In genomic region chr20:45791668-45792512, GRCh38 we compare ENCODE assay signal across 1 cellular context.
TF ChIP-seq lines count a peak whose summit lies in the region.

TSS of gene DNTTIP1 (plus strand) at chr20:45791954. CDS start at chr20:45792005, 51 bp downstream.
TSS of gene WFDC3 (minus strand) at chr20:45791883. CDS start at chr20:45789975, 1,908 bp downstream.

TF ChIP-seq in HepG2, 621 proteins besides CTCF, POLR2A, EP300 and RAD21 (continued from another document and continues in another):
- TF ChIP-seq, protein P1, sequence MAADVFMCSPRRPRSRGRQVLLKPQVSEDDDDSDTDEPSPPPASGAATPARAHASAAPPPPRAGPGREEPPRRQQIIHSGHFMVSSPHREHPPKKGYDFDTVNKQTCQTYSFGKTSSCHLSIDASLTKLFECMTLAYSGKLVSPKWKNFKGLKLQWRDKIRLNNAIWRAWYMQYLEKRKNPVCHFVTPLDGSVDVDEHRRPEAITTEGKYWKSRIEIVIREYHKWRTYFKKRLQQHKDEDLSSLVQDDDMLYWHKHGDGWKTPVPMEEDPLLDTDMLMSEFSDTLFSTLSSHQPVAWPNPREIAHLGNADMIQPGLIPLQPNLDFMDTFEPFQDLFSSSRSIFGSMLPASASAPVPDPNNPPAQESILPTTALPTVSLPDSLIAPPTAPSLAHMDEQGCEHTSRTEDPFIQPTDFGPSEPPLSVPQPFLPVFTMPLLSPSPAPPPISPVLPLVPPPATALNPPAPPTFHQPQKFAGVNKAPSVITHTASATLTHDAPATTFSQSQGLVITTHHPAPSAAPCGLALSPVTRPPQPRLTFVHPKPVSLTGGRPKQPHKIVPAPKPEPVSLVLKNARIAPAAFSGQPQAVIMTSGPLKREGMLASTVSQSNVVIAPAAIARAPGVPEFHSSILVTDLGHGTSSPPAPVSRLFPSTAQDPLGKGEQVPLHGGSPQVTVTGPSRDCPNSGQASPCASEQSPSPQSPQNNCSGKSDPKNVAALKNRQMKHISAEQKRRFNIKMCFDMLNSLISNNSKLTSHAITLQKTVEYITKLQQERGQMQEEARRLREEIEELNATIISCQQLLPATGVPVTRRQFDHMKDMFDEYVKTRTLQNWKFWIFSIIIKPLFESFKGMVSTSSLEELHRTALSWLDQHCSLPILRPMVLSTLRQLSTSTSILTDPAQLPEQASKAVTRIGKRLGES (CRISPR knock-in tag; IDR thresholded peaks at IDR 0.05; ENCODE audit: borderline replicate concordance) = no peak
- TF ChIP-seq, protein P2, sequence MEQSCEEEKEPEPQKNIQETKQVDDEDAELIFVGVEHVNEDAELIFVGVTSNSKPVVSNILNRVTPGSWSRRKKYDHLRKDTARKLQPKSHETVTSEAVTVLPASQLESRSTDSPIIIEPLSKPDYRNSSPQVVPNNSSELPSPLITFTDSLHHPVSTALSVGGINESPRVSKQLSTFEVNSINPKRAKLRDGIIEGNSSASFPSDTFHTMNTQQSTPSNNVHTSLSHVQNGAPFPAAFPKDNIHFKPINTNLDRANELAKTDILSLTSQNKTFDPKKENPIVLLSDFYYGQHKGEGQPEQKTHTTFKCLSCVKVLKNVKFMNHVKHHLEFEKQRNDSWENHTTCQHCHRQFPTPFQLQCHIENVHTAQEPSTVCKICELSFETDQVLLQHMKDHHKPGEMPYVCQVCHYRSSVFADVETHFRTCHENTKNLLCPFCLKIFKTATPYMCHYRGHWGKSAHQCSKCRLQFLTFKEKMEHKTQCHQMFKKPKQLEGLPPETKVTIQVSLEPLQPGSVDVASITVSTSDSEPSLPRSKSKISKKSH (CRISPR knock-in tag; IDR thresholded peaks at IDR 0.05; ENCODE audit: borderline replicate concordance) = peak; percentile 83; the same call in 1 of the 2 replicates
- TF ChIP-seq ZNF562 (CRISPR knock-in tag; IDR thresholded peaks at IDR 0.05; ENCODE audit: borderline replicate concordance) (no peak), FOSL2 (CRISPR knock-in tag; IDR thresholded peaks at IDR 0.05) (peak; percentile 75), ZNF205 (CRISPR knock-in tag; IDR thresholded peaks at IDR 0.05) (peak; percentile 92), MED1 (CRISPR knock-in tag; IDR thresholded peaks at IDR 0.05) (peak; percentile 93), ATF7-NPFF (CRISPR knock-in tag; IDR thresholded peaks at IDR 0.05; ENCODE audit: low read depth) (peak; percentile 96; the same call in 1 of the 2 replicates), ZNF597 (CRISPR knock-in tag; IDR thresholded peaks at IDR 0.05) (peak; percentile 68; the same call in 1 of the 2 replicates), ZFP36 (IDR thresholded peaks at IDR 0.05; ENCODE audit: borderline replicate concordance, low read depth, low read length, partially characterized antibody) (no peak), WIZ (CRISPR knock-in tag; IDR thresholded peaks at IDR 0.05) (peak; percentile 93), ZNF354B (CRISPR knock-in tag; IDR thresholded peaks at IDR 0.05) (no peak), ZNF337 (CRISPR knock-in tag; IDR thresholded peaks at IDR 0.05; ENCODE audit: borderline replicate concordance, low read depth) (peak; percentile 94), KDM4B (CRISPR knock-in tag; IDR thresholded peaks at IDR 0.05) (peak; percentile 47; the same call in 1 of the 2 replicates), ZNF432 (CRISPR knock-in tag; IDR thresholded peaks at IDR 0.05; ENCODE audit: borderline replicate concordance) (no peak), ZNF446 (CRISPR knock-in tag; IDR thresholded peaks at IDR 0.05) (peak; percentile 82), PHF5A (CRISPR knock-in tag; IDR thresholded peaks at IDR 0.05; ENCODE audit: low read depth, unreplicated experiment) (peak; percentile 69), SYNCRIP (IDR thresholded peaks at IDR 0.05; ENCODE audit: insufficient read depth, low read depth, low read length) (no peak), ZNF451 (CRISPR knock-in tag; IDR thresholded peaks at IDR 0.05) (peak; percentile 93), PHF21A (CRISPR knock-in tag; IDR thresholded peaks at IDR 0.05) (peak; percentile 77; the same call in 1 of the 2 replicates), ZNF350 (CRISPR knock-in tag; IDR thresholded peaks at IDR 0.05; ENCODE audit: borderline replicate concordance, low read depth) (peak; percentile 98; the same call in 1 of the 2 replicates), SPEN (CRISPR knock-in tag; IDR thresholded peaks at IDR 0.05; ENCODE audit: low read depth) (peak; percentile 99), ZNF850 (CRISPR knock-in tag; conservative IDR thresholded peaks at IDR 0.05) (0 out of 2 replicates have a peak, but pooled peaks have one; percentile 51), SRF (IDR thresholded peaks at IDR 0.05; ENCODE audit: low read depth, low read length) (peak; percentile 83; the same call in 1 of the 2 replicates), ZBTB37 (CRISPR knock-in tag; IDR thresholded peaks at IDR 0.05) (no peak), MYNN (CRISPR knock-in tag; IDR thresholded peaks at IDR 0.05; ENCODE audit: low read depth) (peak; percentile 95; the same call in 1 of the 2 replicates), PHF8 (CRISPR knock-in tag; IDR thresholded peaks at IDR 0.05) (peak; percentile 99), ELF1 (CRISPR knock-in tag; IDR thresholded peaks at IDR 0.05) (peak; percentile 100), SNAPC2 (CRISPR knock-in tag; IDR thresholded peaks at IDR 0.05) (0 out of 2 replicates have a peak, but pooled peaks have one; percentile 14), BRF2 (CRISPR knock-in tag; IDR thresholded peaks at IDR 0.05) (no peak), SIX1 (CRISPR knock-in tag; IDR thresholded peaks at IDR 0.05; ENCODE audit: borderline replicate concordance) (peak; percentile 55; the same call in 1 of the 2 replicates), CBX1 (IDR thresholded peaks at IDR 0.05; ENCODE audit: low read depth) (peak; percentile 91), ZNF615 (CRISPR knock-in tag; IDR thresholded peaks at IDR 0.05; ENCODE audit: borderline replicate concordance) (no peak), REPIN1 (CRISPR knock-in tag; IDR thresholded peaks at IDR 0.05; ENCODE audit: borderline replicate concordance, low read depth) (peak; percentile 40; the same call in 1 of the 2 replicates), ATF2 (CRISPR knock-in tag; IDR thresholded peaks at IDR 0.05) (peak; percentile 97), IRF2 (CRISPR knock-in tag; IDR thresholded peaks at IDR 0.05) (peak; percentile 97), ZNF143 (CRISPR knock-in tag; IDR thresholded peaks at IDR 0.05) (peak; percentile 80), RFXANK (CRISPR knock-in tag; IDR thresholded peaks at IDR 0.05) (peak; percentile 90), TBX2 (CRISPR knock-in tag; IDR thresholded peaks at IDR 0.05; ENCODE audit: borderline replicate concordance) (peak; percentile 94), PITX1 (CRISPR knock-in tag; IDR thresholded peaks at IDR 0.05) (peak; percentile 80; the same call in 1 of the 2 replicates), IKZF1 (IDR thresholded peaks at IDR 0.05) (no peak), RFX1 (IDR thresholded peaks at IDR 0.05) (peak; percentile 99), ATAD3A (CRISPR knock-in tag; IDR thresholded peaks at IDR 0.05) (no peak), MTF2 (CRISPR knock-in tag; IDR thresholded peaks at IDR 0.05; ENCODE audit: borderline replicate concordance) (peak; percentile 18; the same call in 1 of the 2 replicates), KDM3A (CRISPR knock-in tag; IDR thresholded peaks at IDR 0.05; ENCODE audit: low read depth) (peak; percentile 96), GLI4 (CRISPR knock-in tag; IDR thresholded peaks at IDR 0.05; ENCODE audit: borderline replicate concordance) (peak; percentile 82), ZNF207 (IDR thresholded peaks at IDR 0.05; ENCODE audit: borderline replicate concordance) (no peak)
- TF ChIP-seq, protein P3, sequence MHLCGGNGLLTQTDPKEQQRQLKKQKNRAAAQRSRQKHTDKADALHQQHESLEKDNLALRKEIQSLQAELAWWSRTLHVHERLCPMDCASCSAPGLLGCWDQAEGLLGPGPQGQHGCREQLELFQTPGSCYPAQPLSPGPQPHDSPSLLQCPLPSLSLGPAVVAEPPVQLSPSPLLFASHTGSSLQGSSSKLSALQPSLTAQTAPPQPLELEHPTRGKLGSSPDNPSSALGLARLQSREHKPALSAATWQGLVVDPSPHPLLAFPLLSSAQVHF (CRISPR knock-in tag; IDR thresholded peaks at IDR 0.05) = peak; percentile 85; the same call in 1 of the 2 replicates
- TF ChIP-seq, protein P4, sequence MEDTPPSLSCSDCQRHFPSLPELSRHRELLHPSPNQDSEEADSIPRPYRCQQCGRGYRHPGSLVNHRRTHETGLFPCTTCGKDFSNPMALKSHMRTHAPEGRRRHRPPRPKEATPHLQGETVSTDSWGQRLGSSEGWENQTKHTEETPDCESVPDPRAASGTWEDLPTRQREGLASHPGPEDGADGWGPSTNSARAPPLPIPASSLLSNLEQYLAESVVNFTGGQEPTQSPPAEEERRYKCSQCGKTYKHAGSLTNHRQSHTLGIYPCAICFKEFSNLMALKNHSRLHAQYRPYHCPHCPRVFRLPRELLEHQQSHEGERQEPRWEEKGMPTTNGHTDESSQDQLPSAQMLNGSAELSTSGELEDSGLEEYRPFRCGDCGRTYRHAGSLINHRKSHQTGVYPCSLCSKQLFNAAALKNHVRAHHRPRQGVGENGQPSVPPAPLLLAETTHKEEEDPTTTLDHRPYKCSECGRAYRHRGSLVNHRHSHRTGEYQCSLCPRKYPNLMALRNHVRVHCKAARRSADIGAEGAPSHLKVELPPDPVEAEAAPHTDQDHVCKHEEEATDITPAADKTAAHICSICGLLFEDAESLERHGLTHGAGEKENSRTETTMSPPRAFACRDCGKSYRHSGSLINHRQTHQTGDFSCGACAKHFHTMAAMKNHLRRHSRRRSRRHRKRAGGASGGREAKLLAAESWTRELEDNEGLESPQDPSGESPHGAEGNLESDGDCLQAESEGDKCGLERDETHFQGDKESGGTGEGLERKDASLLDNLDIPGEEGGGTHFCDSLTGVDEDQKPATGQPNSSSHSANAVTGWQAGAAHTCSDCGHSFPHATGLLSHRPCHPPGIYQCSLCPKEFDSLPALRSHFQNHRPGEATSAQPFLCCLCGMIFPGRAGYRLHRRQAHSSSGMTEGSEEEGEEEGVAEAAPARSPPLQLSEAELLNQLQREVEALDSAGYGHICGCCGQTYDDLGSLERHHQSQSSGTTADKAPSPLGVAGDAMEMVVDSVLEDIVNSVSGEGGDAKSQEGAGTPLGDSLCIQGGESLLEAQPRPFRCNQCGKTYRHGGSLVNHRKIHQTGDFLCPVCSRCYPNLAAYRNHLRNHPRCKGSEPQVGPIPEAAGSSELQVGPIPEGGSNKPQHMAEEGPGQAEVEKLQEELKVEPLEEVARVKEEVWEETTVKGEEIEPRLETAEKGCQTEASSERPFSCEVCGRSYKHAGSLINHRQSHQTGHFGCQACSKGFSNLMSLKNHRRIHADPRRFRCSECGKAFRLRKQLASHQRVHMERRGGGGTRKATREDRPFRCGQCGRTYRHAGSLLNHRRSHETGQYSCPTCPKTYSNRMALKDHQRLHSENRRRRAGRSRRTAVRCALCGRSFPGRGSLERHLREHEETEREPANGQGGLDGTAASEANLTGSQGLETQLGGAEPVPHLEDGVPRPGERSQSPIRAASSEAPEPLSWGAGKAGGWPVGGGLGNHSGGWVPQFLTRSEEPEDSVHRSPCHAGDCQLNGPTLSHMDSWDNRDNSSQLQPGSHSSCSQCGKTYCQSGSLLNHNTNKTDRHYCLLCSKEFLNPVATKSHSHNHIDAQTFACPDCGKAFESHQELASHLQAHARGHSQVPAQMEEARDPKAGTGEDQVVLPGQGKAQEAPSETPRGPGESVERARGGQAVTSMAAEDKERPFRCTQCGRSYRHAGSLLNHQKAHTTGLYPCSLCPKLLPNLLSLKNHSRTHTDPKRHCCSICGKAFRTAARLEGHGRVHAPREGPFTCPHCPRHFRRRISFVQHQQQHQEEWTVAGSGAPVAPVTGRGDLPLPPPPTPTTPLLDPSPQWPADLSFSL (CRISPR knock-in tag; IDR thresholded peaks at IDR 0.05) = no peak
- TF ChIP-seq, protein P5, sequence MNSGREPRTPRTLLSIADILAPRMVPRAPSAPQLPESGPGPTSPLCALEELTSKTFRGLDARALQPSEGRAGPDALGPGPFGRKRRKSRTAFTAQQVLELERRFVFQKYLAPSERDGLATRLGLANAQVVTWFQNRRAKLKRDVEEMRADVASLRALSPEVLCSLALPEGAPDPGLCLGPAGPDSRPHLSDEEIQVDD (CRISPR knock-in tag; IDR thresholded peaks at IDR 0.05; ENCODE audit: borderline replicate concordance) = peak; percentile 80; the same call in 1 of the 2 replicates
- TF ChIP-seq, protein P6, sequence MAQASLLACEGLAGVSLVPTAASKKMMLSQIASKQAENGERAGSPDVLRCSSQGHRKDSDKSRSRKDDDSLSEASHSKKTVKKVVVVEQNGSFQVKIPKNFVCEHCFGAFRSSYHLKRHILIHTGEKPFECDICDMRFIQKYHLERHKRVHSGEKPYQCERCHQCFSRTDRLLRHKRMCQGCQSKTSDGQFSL (CRISPR knock-in tag; IDR thresholded peaks at IDR 0.05) = peak; percentile 87
